ENCODE assay signal across 1 cellular context in the genomic region with DNA sequence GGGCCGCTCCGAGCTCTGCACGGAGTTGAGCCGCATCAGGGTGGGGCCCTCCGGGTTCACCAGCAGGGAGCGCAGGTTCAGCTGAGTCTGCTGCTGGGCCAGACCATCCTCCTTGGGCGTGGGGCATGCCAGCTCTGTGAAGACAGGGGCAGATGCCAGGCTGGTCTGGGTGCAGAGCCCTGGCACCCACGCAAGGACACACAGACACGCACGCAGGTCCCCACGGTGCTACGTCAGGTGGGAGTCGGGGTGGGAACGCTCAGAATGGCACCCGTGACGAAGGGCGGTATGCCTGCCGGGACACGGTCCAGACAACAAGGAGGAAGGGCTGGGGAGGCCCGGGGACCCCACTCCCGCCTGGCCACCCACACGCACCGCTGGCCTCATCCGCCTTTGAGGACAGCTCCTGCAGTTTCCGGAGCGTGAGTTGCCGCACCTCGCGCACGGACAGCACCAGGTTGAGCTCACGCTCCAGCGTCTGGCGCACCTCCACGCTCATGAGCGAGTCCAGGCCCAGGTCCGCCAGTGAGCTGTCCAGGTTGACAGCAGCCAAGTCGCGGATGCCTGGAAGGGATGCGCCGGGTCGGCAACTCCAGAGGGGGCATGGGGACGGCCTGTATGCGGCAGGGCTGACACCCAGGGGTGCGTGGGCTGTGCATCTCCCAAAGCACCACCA.
TF ChIP-seq lines count a peak whose summit lies in the region.

No MANE protein-coding gene starts in this region.

TF ChIP-seq in HepG2, 621 proteins besides CTCF, POLR2A, EP300 and RAD21 (continues in another document):
- TF ChIP-seq ZNF775 (CRISPR knock-in tag; IDR thresholded peaks at IDR 0.05; ENCODE audit: borderline replicate concordance) (no peak), MTA3 (CRISPR knock-in tag; IDR thresholded peaks at IDR 0.05) (no peak), NR3C1 (CRISPR knock-in tag; IDR thresholded peaks at IDR 0.05) (no peak), ZNF670 (CRISPR knock-in tag; IDR thresholded peaks at IDR 0.05; ENCODE audit: borderline replicate concordance) (no peak), TAF15 (IDR thresholded peaks at IDR 0.05; ENCODE audit: low read depth, low read length, poor library complexity, severe bottlenecking) (peak; percentile 34), ZNF296 (CRISPR knock-in tag; conservative IDR thresholded peaks at IDR 0.05) (no peak), AGO2 (optimal IDR thresholded peaks at IDR 0.05; ENCODE audit: low read depth, low read length) (peak; percentile 97), MIER3 (CRISPR knock-in tag; IDR thresholded peaks at IDR 0.05; ENCODE audit: borderline replicate concordance) (no peak), WIZ (CRISPR knock-in tag; IDR thresholded peaks at IDR 0.05) (no peak), ZNF10 (CRISPR knock-in tag; IDR thresholded peaks at IDR 0.05; ENCODE audit: borderline replicate concordance, low read depth) (no peak), KAT2B (IDR thresholded peaks at IDR 0.05; ENCODE audit: borderline replicate concordance, low read depth, low read length) (no peak), SALL1 (CRISPR knock-in tag; IDR thresholded peaks at IDR 0.05) (no peak), HNRNPL (IDR thresholded peaks at IDR 0.05; ENCODE audit: low read depth, low read length) (0 out of 2 replicates have a peak, but pooled peaks have one; percentile 71), ZNF768 (CRISPR knock-in tag; IDR thresholded peaks at IDR 0.05) (0 out of 2 replicates have a peak, but pooled peaks have one; percentile 7), ZNF234 (CRISPR knock-in tag; conservative IDR thresholded peaks at IDR 0.05) (no peak), ZNF850 (CRISPR knock-in tag; conservative IDR thresholded peaks at IDR 0.05) (no peak), PHF20 (CRISPR knock-in tag; IDR thresholded peaks at IDR 0.05) (no peak), ZNF552 (CRISPR knock-in tag; IDR thresholded peaks at IDR 0.05; ENCODE audit: borderline replicate concordance) (0 out of 2 replicates have a peak, but pooled peaks have one; percentile 43), ZBTB7A (CRISPR knock-in tag; IDR thresholded peaks at IDR 0.05) (peak; percentile 65), RBM22 (optimal IDR thresholded peaks at IDR 0.05; ENCODE audit: low read length) (peak; percentile 73), FOXO1 (CRISPR knock-in tag; IDR thresholded peaks at IDR 0.05) (no peak), ZNF562 (CRISPR knock-in tag; IDR thresholded peaks at IDR 0.05; ENCODE audit: borderline replicate concordance) (no peak), SUZ12 (IDR thresholded peaks at IDR 0.05; ENCODE audit: low read depth, low read length) (no peak), RBFOX2 (IDR thresholded peaks at IDR 0.05; ENCODE audit: low read depth, low read length) (peak; percentile 89), GZF1 (CRISPR knock-in tag; IDR thresholded peaks at IDR 0.05) (no peak), REL (CRISPR knock-in tag; conservative IDR thresholded peaks at IDR 0.05) (no peak), KLF13 (CRISPR knock-in tag; IDR thresholded peaks at IDR 0.05) (0 out of 2 replicates have a peak, but pooled peaks have one; percentile 31), ZFP37 (CRISPR knock-in tag; IDR thresholded peaks at IDR 0.05; ENCODE audit: borderline replicate concordance) (no peak), PAWR (CRISPR knock-in tag; IDR thresholded peaks at IDR 0.05; ENCODE audit: borderline replicate concordance) (no peak), NONO (IDR thresholded peaks at IDR 0.05) (no peak), NONO (CRISPR knock-in tag; conservative IDR thresholded peaks at IDR 0.05) (0 out of 2 replicates have a peak, but pooled peaks have one; percentile 34), KDM5B (CRISPR knock-in tag; IDR thresholded peaks at IDR 0.05; ENCODE audit: borderline replicate concordance) (no peak), NPAS2 (CRISPR knock-in tag; IDR thresholded peaks at IDR 0.05; ENCODE audit: borderline replicate concordance) (no peak), ZNF33B (CRISPR knock-in tag; IDR thresholded peaks at IDR 0.05) (no peak), NCOA5 (CRISPR knock-in tag; IDR thresholded peaks at IDR 0.05) (no peak), ZNF264 (CRISPR knock-in tag; IDR thresholded peaks at IDR 0.05) (no peak), ZNF550 (CRISPR knock-in tag; IDR thresholded peaks at IDR 0.05; ENCODE audit: borderline replicate concordance) (no peak), ZSCAN21 (CRISPR knock-in tag; IDR thresholded peaks at IDR 0.05; ENCODE audit: borderline replicate concordance) (0 out of 2 replicates have a peak, but pooled peaks have one; percentile 23)
- TF ChIP-seq, protein P1, sequence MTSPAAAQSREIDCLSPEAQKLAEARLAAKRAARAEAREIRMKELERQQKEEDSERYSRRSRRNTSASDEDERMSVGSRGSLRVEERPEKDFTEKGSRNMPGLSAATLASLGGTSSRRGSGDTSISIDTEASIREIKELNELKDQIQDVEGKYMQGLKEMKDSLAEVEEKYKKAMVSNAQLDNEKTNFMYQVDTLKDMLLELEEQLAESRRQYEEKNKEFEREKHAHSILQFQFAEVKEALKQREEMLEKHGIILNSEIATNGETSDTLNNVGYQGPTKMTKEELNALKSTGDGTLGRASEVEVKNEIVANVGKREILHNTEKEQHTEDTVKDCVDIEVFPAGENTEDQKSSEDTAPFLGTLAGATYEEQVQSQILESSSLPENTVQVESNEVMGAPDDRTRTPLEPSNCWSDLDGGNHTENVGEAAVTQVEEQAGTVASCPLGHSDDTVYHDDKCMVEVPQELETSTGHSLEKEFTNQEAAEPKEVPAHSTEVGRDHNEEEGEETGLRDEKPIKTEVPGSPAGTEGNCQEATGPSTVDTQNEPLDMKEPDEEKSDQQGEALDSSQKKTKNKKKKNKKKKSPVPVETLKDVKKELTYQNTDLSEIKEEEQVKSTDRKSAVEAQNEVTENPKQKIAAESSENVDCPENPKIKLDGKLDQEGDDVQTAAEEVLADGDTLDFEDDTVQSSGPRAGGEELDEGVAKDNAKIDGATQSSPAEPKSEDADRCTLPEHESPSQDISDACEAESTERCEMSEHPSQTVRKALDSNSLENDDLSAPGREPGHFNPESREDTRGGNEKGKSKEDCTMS (CRISPR knock-in tag; conservative IDR thresholded peaks at IDR 0.05), result no peak
- TF ChIP-seq, protein P2, sequence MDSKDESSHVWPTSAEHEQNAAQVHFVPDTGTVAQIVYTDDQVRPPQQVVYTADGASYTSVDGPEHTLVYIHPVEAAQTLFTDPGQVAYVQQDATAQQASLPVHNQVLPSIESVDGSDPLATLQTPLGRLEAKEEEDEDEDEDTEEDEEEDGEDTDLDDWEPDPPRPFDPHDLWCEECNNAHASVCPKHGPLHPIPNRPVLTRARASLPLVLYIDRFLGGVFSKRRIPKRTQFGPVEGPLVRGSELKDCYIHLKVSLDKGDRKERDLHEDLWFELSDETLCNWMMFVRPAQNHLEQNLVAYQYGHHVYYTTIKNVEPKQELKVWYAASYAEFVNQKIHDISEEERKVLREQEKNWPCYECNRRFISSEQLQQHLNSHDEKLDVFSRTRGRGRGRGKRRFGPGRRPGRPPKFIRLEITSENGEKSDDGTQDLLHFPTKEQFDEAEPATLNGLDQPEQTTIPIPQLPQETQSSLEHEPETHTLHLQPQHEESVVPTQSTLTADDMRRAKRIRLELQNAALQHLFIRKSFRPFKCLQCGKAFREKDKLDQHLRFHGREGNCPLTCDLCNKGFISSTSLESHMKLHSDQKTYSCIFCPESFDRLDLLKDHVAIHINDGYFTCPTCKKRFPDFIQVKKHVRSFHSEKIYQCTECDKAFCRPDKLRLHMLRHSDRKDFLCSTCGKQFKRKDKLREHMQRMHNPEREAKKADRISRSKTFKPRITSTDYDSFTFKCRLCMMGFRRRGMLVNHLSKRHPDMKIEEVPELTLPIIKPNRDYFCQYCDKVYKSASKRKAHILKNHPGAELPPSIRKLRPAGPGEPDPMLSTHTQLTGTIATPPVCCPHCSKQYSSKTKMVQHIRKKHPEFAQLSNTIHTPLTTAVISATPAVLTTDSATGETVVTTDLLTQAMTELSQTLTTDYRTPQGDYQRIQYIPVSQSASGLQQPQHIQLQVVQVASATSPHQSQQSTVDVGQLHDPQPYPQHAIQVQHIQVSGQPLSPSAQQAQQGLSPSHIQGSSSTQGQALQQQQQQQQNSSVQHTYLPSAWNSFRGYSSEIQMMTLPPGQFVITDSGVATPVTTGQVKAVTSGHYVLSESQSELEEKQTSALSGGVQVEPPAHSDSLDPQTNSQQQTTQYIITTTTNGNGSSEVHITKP (CRISPR knock-in tag; IDR thresholded peaks at IDR 0.05; ENCODE audit: low read depth), result no peak
- TF ChIP-seq, protein P3, sequence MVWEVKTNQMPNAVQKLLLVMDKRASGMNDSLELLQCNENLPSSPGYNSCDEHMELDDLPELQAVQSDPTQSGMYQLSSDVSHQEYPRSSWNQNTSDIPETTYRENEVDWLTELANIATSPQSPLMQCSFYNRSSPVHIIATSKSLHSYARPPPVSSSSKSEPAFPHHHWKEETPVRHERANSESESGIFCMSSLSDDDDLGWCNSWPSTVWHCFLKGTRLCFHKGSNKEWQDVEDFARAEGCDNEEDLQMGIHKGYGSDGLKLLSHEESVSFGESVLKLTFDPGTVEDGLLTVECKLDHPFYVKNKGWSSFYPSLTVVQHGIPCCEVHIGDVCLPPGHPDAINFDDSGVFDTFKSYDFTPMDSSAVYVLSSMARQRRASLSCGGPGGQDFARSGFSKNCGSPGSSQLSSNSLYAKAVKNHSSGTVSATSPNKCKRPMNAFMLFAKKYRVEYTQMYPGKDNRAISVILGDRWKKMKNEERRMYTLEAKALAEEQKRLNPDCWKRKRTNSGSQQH (CRISPR knock-in tag; IDR thresholded peaks at IDR 0.05; ENCODE audit: low read depth), result no peak
- TF ChIP-seq, protein P4, sequence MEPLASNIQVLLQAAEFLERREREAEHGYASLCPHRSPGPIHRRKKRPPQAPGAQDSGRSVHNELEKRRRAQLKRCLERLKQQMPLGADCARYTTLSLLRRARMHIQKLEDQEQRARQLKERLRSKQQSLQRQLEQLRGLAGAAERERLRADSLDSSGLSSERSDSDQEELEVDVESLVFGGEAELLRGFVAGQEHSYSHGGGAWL (CRISPR knock-in tag; IDR thresholded peaks at IDR 0.05), result no peak
- TF ChIP-seq, protein P5, sequence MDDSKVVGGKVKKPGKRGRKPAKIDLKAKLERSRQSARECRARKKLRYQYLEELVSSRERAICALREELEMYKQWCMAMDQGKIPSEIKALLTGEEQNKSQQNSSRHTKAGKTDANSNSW (CRISPR knock-in tag; IDR thresholded peaks at IDR 0.05; ENCODE audit: borderline replicate concordance), result no peak
- TF ChIP-seq, protein P6, sequence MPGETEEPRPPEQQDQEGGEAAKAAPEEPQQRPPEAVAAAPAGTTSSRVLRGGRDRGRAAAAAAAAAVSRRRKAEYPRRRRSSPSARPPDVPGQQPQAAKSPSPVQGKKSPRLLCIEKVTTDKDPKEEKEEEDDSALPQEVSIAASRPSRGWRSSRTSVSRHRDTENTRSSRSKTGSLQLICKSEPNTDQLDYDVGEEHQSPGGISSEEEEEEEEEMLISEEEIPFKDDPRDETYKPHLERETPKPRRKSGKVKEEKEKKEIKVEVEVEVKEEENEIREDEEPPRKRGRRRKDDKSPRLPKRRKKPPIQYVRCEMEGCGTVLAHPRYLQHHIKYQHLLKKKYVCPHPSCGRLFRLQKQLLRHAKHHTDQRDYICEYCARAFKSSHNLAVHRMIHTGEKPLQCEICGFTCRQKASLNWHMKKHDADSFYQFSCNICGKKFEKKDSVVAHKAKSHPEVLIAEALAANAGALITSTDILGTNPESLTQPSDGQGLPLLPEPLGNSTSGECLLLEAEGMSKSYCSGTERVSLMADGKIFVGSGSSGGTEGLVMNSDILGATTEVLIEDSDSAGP (CRISPR knock-in tag; IDR thresholded peaks at IDR 0.05; ENCODE audit: borderline replicate concordance), result 0 out of 2 replicates have a peak, but pooled peaks have one; percentile 1
- TF ChIP-seq, protein P7, sequence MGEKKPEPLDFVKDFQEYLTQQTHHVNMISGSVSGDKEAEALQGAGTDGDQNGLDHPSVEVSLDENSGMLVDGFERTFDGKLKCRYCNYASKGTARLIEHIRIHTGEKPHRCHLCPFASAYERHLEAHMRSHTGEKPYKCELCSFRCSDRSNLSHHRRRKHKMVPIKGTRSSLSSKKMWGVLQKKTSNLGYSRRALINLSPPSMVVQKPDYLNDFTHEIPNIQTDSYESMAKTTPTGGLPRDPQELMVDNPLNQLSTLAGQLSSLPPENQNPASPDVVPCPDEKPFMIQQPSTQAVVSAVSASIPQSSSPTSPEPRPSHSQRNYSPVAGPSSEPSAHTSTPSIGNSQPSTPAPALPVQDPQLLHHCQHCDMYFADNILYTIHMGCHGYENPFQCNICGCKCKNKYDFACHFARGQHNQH (CRISPR knock-in tag; IDR thresholded peaks at IDR 0.05), result no peak
- TF ChIP-seq, protein P8, sequence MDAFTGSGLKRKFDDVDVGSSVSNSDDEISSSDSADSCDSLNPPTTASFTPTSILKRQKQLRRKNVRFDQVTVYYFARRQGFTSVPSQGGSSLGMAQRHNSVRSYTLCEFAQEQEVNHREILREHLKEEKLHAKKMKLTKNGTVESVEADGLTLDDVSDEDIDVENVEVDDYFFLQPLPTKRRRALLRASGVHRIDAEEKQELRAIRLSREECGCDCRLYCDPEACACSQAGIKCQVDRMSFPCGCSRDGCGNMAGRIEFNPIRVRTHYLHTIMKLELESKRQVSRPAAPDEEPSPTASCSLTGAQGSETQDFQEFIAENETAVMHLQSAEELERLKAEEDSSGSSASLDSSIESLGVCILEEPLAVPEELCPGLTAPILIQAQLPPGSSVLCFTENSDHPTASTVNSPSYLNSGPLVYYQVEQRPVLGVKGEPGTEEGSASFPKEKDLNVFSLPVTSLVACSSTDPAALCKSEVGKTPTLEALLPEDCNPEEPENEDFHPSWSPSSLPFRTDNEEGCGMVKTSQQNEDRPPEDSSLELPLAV (CRISPR knock-in tag; conservative IDR thresholded peaks at IDR 0.05; ENCODE audit: low read depth), result no peak
- TF ChIP-seq, protein P9, sequence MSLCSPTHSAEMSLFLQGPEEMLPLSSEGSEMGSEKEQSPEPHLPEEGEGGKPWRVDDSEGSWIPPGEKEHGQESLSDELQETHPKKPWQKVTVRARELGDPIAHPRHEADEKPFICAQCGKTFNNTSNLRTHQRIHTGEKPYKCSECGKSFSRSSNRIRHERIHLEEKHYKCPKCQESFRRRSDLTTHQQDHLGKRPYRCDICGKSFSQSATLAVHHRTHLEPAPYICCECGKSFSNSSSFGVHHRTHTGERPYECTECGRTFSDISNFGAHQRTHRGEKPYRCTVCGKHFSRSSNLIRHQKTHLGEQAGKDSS (CRISPR knock-in tag; IDR thresholded peaks at IDR 0.05; ENCODE audit: borderline replicate concordance, low read depth), result no peak
- TF ChIP-seq, protein P10, sequence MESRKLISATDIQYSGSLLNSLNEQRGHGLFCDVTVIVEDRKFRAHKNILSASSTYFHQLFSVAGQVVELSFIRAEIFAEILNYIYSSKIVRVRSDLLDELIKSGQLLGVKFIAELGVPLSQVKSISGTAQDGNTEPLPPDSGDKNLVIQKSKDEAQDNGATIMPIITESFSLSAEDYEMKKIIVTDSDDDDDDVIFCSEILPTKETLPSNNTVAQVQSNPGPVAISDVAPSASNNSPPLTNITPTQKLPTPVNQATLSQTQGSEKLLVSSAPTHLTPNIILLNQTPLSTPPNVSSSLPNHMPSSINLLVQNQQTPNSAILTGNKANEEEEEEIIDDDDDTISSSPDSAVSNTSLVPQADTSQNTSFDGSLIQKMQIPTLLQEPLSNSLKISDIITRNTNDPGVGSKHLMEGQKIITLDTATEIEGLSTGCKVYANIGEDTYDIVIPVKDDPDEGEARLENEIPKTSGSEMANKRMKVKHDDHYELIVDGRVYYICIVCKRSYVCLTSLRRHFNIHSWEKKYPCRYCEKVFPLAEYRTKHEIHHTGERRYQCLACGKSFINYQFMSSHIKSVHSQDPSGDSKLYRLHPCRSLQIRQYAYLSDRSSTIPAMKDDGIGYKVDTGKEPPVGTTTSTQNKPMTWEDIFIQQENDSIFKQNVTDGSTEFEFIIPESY (CRISPR knock-in tag; IDR thresholded peaks at IDR 0.05), result peak; percentile 59
